In genomic region chr1:108916788-108917187, GRCh38 we compare ENCODE assay signal across 2 cellular contexts.
A peak's percentile ranks its signal among the peaks of the same experiment; 100 is the strongest.
TF ChIP-seq lines count a peak whose summit lies in the region.

No MANE protein-coding gene starts in this region.

TF ChIP-seq in A549, 52 proteins besides CTCF, POLR2A, EP300 and RAD21:
- no peak for TF ChIP-seq CEBPB (IDR thresholded peaks at IDR 0.05)
- no peak for TF ChIP-seq NPAS2 (CRISPR knock-in tag; IDR thresholded peaks at IDR 0.05; ENCODE audit: borderline replicate concordance)
- no peak for TF ChIP-seq HOXB13 (CRISPR knock-in tag; IDR thresholded peaks at IDR 0.05; ENCODE audit: low read depth)
- no peak for TF ChIP-seq ZSCAN20 (CRISPR knock-in tag; IDR thresholded peaks at IDR 0.05)
- TF ChIP-seq NR3C1 (IDR thresholded peaks at IDR 0.05), result no peak
- TF ChIP-seq MAFK (IDR thresholded peaks at IDR 0.05; ENCODE audit: partially characterized antibody), result peak; percentile 36

TF ChIP-seq in IMR-90, 13 proteins besides CTCF, POLR2A, EP300 and RAD21:
- TF ChIP-seq MAZ (IDR thresholded peaks at IDR 0.05; ENCODE audit: borderline replicate concordance, low read depth, low read length), result no peak
- 0 out of 2 replicates have a peak, but pooled peaks have one; percentile 10 for TF ChIP-seq MAFK (IDR thresholded peaks at IDR 0.05; ENCODE audit: low read depth, low read length)
